ENCODE assay signal across 8 cellular contexts in genomic region chr2:200525882-200526651, GRCh38. TPM values are rescaled to one million over a fixed set of nuclear protein-coding genes. Genes with fewer than 3 reads are reported as not detected.
DNase-seq lines count a peak whose midpoint lies in the region; ATAC-seq and TF ChIP-seq lines count a peak whose summit lies in the region.

A gene with protein sequence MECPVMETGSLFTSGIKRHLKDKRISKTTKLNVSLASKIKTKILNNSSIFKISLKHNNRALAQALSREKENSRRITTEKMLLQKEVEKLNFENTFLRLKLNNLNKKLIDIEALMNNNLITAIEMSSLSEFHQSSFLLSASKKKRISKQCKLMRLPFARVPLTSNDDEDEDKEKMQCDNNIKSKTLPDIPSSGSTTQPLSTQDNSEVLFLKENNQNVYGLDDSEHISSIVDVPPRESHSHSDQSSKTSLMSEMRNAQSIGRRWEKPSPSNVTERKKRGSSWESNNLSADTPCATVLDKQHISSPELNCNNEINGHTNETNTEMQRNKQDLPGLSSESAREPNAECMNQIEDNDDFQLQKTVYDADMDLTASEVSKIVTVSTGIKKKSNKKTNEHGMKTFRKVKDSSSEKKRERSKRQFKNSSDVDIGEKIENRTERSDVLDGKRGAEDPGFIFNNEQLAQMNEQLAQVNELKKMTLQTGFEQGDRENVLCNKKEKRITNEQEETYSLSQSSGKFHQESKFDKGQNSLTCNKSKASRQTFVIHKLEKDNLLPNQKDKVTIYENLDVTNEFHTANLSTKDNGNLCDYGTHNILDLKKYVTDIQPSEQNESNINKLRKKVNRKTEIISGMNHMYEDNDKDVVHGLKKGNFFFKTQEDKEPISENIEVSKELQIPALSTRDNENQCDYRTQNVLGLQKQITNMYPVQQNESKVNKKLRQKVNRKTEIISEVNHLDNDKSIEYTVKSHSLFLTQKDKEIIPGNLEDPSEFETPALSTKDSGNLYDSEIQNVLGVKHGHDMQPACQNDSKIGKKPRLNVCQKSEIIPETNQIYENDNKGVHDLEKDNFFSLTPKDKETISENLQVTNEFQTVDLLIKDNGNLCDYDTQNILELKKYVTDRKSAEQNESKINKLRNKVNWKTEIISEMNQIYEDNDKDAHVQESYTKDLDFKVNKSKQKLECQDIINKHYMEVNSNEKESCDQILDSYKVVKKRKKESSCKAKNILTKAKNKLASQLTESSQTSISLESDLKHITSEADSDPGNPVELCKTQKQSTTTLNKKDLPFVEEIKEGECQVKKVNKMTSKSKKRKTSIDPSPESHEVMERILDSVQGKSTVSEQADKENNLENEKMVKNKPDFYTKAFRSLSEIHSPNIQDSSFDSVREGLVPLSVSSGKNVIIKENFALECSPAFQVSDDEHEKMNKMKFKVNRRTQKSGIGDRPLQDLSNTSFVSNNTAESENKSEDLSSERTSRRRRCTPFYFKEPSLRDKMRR (plus strand): TSS chr2:200526207. CDS start chr2:200532976, 6,769 bp downstream.

- peak; percentile 94 for DNase-seq in GM13977 (ENCODE audit: low spot score)
- peak; percentile 92 for DNase-seq in NCI-H146 (lab: John Stamatoyannopoulos, UW)
- peak; percentile 87 to 97 (median 95) for DNase-seq in T-cell
- DNase-seq in adipocyte (ENCODE audit: low read depth): peak; percentile 98
- peak; percentile 97 for DNase-seq in Right ventricle myocardium superior
- DNase-seq in transverse colon: peak; percentile 96

- peak; percentile 100 for ATAC-seq in HG02870 (IDR thresholded peaks at IDR 0.05; ENCODE audit: unreplicated experiment)
- ATAC-seq in T-cell (replicated peaks in 1 of 4): peak; percentile 100
- peak; percentile 100 for ATAC-seq in Right ventricle myocardium superior (ENCODE audit: poor library complexity)

- CTCF ChIA-PET in T-cell (lab: Charles Lee): interaction anchor here (0.7 to 1.6 kb wide), 9 partner anchors 9 to 615 kb away, joined by 3 to 7 read pairs (median 4); partner anchors contain the start of genes KCTD18 (in 2 of the 2) and C2orf69 (in 1 of the 2)

- H3K9me3 ChIP-seq in adipocyte (ENCODE audit: control insufficient read depth, low read length): no peaks in the 10 kb centered on the region
- no peaks in the 10 kb centered on the region for H3K9me3 ChIP-seq in parathyroid adenoma (ENCODE audit: control insufficient read depth, low read length)
- H3K9me3 ChIP-seq in transverse colon: no peaks in the 10 kb centered on the region

- peaks cover 10% of the 10 kb centered on the region for H3K27me3 ChIP-seq in adipocyte (replicated peaks; ENCODE audit: control insufficient read depth, insufficient read depth, low read length)
- no peaks in the 10 kb centered on the region for H3K27me3 ChIP-seq in parathyroid adenoma (ENCODE audit: control insufficient read depth, insufficient read depth, low read length)
- H3K27me3 ChIP-seq in transverse colon: no peaks in the 10 kb centered on the region

- H3K9me3 Mint-ChIP-seq in T-cell: no peaks in the 10 kb centered on the region

- no peak for TF ChIP-seq EP300 in transverse colon (IDR thresholded peaks at IDR 0.05; ENCODE audit: low read depth)

- H3K4me2 ChIP-seq in parathyroid adenoma (ENCODE audit: low read length): peak within 1 kb of the TSS; percentile 90

- TF ChIP-seq CTCF in GM13977 (IDR thresholded peaks at IDR 0.05; ENCODE audit: extremely low read depth, insufficient read depth, missing control alignments): no peak
- TF ChIP-seq CTCF in parathyroid adenoma (IDR thresholded peaks at IDR 0.05): no peak
- no peak for TF ChIP-seq CTCF in transverse colon (IDR thresholded peaks at IDR 0.05)

- H3K27me3 Mint-ChIP-seq in T-cell: no peaks in the 10 kb centered on the region

- peak within 1 kb of the TSS; percentile 91 to 96 (median 94) for H3K4me3 Mint-ChIP-seq in T-cell

- no peak within 1 kb of the TSS for H3K27ac ChIP-seq in parathyroid adenoma
- H3K27ac ChIP-seq in transverse colon: peak within 1 kb of the TSS; percentile 71 to 83 (median 80)

- intact Hi-C loops in Right ventricle myocardium superior (cut with DNase I): no loop called here
- intact Hi-C loops in transverse colon (cut with DNase I; ENCODE audit: low total_unique reads): no loop called here

- H2AFZ ChIP-seq in parathyroid adenoma: peak within 1 kb of the TSS; percentile 72

- H3K4me1 ChIP-seq in adipocyte (ENCODE audit: control insufficient read depth, insufficient read depth, low read length): peaks cover 15% of the 10 kb centered on the region
- H3K4me1 ChIP-seq in parathyroid adenoma: peaks cover 4% of the 10 kb centered on the region
- H3K4me1 ChIP-seq in transverse colon: peaks cover 4 to 26% (median 17%) of the 10 kb centered on the region in 4 donors

- POLR2A ChIA-PET in T-cell (lab: Charles Lee): interaction anchor here (0.6 kb wide), 3 partner anchors 572 to 671 kb away, joined by 3 to 4 read pairs (median 3); no protein-coding TSS in a partner anchor

- WGBS in transverse colon (ENCODE audit: low coverage in 1 of 2), 2 donors: 0% methylated on average over 1 to 56 of the region's 56 CpGs

- peaks cover 11 to 12% (median 11%) of the 10 kb centered on the region in 3 donors for H3K4me1 Mint-ChIP-seq in T-cell

- in situ Hi-C loops in GM13977 (cut with MboI; ENCODE audit: low pct_unique_long_range_greater_than_20kb, low sequenced_read_pairs, unreplicated experiment): no loop called here
- in situ Hi-C loops in transverse colon (cut with MboI; ENCODE audit: low pct_ligation_motif_present in 1 of 4, low pct_unique_long_range_greater_than_20kb in 1 of 4, low sequenced_read_pairs in 3 of 4): no loop called here

- no peaks in the 10 kb centered on the region for H3K79me2 ChIP-seq in parathyroid adenoma

- H3K36me3 ChIP-seq in adipocyte (ENCODE audit: control insufficient read depth, insufficient read depth, low read length, severe bottlenecking) (no peaks in the 10 kb centered on the region), parathyroid adenoma (ENCODE audit: control insufficient read depth, insufficient read depth, low read length) (no peaks in the 10 kb centered on the region), transverse colon (no peaks in the 10 kb centered on the region)

- TF ChIP-seq POLR2A in transverse colon (IDR thresholded peaks at IDR 0.05): peak; percentile 73

- H3K27ac Mint-ChIP-seq in T-cell: peak within 1 kb of the TSS; percentile 56 to 87

- H3K4me3 ChIP-seq in adipocyte (ENCODE audit: low read length): peak within 1 kb of the TSS; percentile 96
- H3K4me3 ChIP-seq in parathyroid adenoma (ENCODE audit: low read depth, low read length): peak within 1 kb of the TSS; percentile 91
- peak within 1 kb of the TSS; percentile 71 to 87 (median 78) for H3K4me3 ChIP-seq in transverse colon

- H3K9ac ChIP-seq in adipocyte (ENCODE audit: low read length) (peak within 1 kb of the TSS; percentile 89), parathyroid adenoma (no peak within 1 kb of the TSS)

- no peaks in the 10 kb centered on the region for H3K36me3 Mint-ChIP-seq in T-cell

RNA-seq across cellular contexts. Expression of the gene that starts here (rescaled TPM):
- 1 to 10 TPM; 1.2 to 4.9 (median 2.8) TPM for total RNA-seq in T-cell
- total RNA-seq in Right ventricle myocardium superior: 1.3 TPM
- total RNA-seq in transverse colon: 1 to 10 TPM in 3 of 4 donors, under 1 TPM in 1; 0.75 to 4.8 (median 2.9) TPM
